Comparison of ENCODE assay signal across 10 cellular contexts in genomic region chr1:154170547-154171221, GRCh38. TPM values are rescaled to one million over a fixed set of nuclear protein-coding genes. Genes with fewer than 3 reads are reported as not detected.
DNase-seq lines count a peak whose midpoint lies in the region; ATAC-seq and TF ChIP-seq lines count a peak whose summit lies in the region.
"Had no signal": no experiment of that assay in that cellular context is flagged by ENCODE, and none has a peak within 500 bp of the region (broad histone marks: within the 10 kb centered on the region; RNA-seq: fewer than 3 reads in every experiment).

No MANE protein-coding gene starts in this region.

- H3K9me3 ChIP-seq in SK-N-SH: no peaks in the 10 kb centered on the region
- H3K9me3 ChIP-seq in right atrium auricular region: no peaks in the 10 kb centered on the region

- TF ChIP-seq RAD21 in SK-N-SH (IDR thresholded peaks at IDR 0.05; ENCODE audit: low read length): no peak

- H3K4me1 ChIP-seq in SK-N-SH (ENCODE audit: control insufficient read depth in 1 of 2, insufficient read depth in 2 of 2, low read depth in 1 of 2, low read length in 1 of 2) (no peaks in the 10 kb centered on the region), right atrium auricular region (peaks cover 0 to 3% of the 10 kb centered on the region in 2 donors)

- peaks cover 98% of the 10 kb centered on the region for H3K36me3 Mint-ChIP-seq in activated T-helper 17 cell treated with anti-CD3 and anti-CD28 coated beads, Interleukin-2, amount 50 U/mL, for 72 hours (ENCODE audit: low read depth)

- peak overlapping the region; percentile 98 for H3K27ac Mint-ChIP-seq in activated T-helper 17 cell treated with anti-CD3 and anti-CD28 coated beads, Interleukin-2, amount 50 U/mL, for 72 hours

- H3K4me1 Mint-ChIP-seq in activated T-helper 17 cell treated with anti-CD3 and anti-CD28 coated beads, Interleukin-2, amount 50 U/mL, for 72 hours: peaks cover 39% of the 10 kb centered on the region

- peak overlapping the region; percentile 69 for H3K4me3 Mint-ChIP-seq in activated T-helper 17 cell treated with anti-CD3 and anti-CD28 coated beads, Interleukin-2, amount 50 U/mL, for 72 hours

- H3K36me3 ChIP-seq in SK-N-SH (replicated peaks in 1 of 2; ENCODE audit: control insufficient read depth in 1 of 2, insufficient read depth in 2 of 2, low read length in 1 of 2) (peaks cover 80 to 86% of the 10 kb centered on the region in 2 experiments), right atrium auricular region (peaks cover 100% of the 10 kb centered on the region)

- DNase-seq in SK-N-SH (no peak), left colon (no peak), right atrium auricular region (ENCODE audit: low spot score) (no peak), A172 (ENCODE audit: low spot score) (no peak)
- DNase-seq in stimulated activated CD8-positive, alpha-beta memory T cell treated with anti-CD3 and anti-CD28 coated beads, Interleukin-4, amount 100 ng/mL, for 48 hours: peak; percentile 64
- DNase-seq: NCI-H1694 had no signal

- TF ChIP-seq CTCF in SK-N-SH (IDR thresholded peaks at IDR 0.05) (no peak), right atrium auricular region (IDR thresholded peaks at IDR 0.05) (no peak)

- no peaks in the 10 kb centered on the region for H3K27me3 Mint-ChIP-seq in activated T-helper 17 cell treated with anti-CD3 and anti-CD28 coated beads, Interleukin-2, amount 50 U/mL, for 72 hours

- H3K9me3 Mint-ChIP-seq in activated T-helper 17 cell treated with anti-CD3 and anti-CD28 coated beads, Interleukin-2, amount 50 U/mL, for 72 hours: no peaks in the 10 kb centered on the region

- no peaks in the 10 kb centered on the region for H3K9me2 ChIP-seq in SK-N-SH

- peaks cover 92% of the 10 kb centered on the region for H4K20me1 ChIP-seq in SK-N-SH (ENCODE audit: insufficient read depth)

- intact Hi-C loops in left colon (cut with DNase I, micrococcal nuclease): no loop called here

- no peaks in the 10 kb centered on the region for H3K27me3 ChIP-seq in SK-N-SH (ENCODE audit: insufficient read depth)
- no peaks in the 10 kb centered on the region for H3K27me3 ChIP-seq in right atrium auricular region

- H3K27ac ChIP-seq in SK-N-SH (ENCODE audit: low read depth in 2 of 2, low read length in 1 of 2) (no peak overlapping the region), right atrium auricular region (no peak overlapping the region)

- ATAC-seq in SK-N-SH treated with all-trans-retinoic acid at 6 μM for 48 hours: no peak
- peak; percentile 99 for ATAC-seq in activated T-helper 17 cell treated with anti-CD3 and anti-CD28 coated beads, Interleukin-2, amount 50 U/mL, for 72 hours (replicated peaks)
- peak; percentile 51 for ATAC-seq in left colon
- ATAC-seq in GM19467 (IDR thresholded peaks at IDR 0.05; ENCODE audit: unreplicated experiment): no peak

- H3K79me2 ChIP-seq in SK-N-SH (ENCODE audit: insufficient read depth): peaks cover 99% of the 10 kb centered on the region

- no peak overlapping the region for H3K4me2 ChIP-seq in SK-N-SH

- H3K4me3 ChIP-seq in SK-N-SH (ENCODE audit: low read depth in 2 of 2, low read length in 1 of 2) (no peak overlapping the region), right atrium auricular region (no peak overlapping the region)

- no peak overlapping the region for H3K9ac ChIP-seq in SK-N-SH

- CTCF ChIA-PET in SK-N-SH (lab: Yijun Ruan, JAX): interaction anchor here (1.3 kb wide), 1 partner anchor 12 kb away, joined by 5 read pairs; no protein-coding TSS in a partner anchor

- H3F3A ChIP-seq in SK-N-SH (replicated peaks; ENCODE audit: insufficient read depth): peaks cover 5% of the 10 kb centered on the region

- no peak for TF ChIP-seq EP300 in SK-N-SH (IDR thresholded peaks at IDR 0.05; ENCODE audit: borderline replicate concordance in 1 of 2, low read depth in 1 of 2, low read length in 1 of 2)

- no peak overlapping the region for H2AFZ ChIP-seq in SK-N-SH (ENCODE audit: low read depth)

- POLR2A ChIA-PET in SK-N-SH (lab: Yijun Ruan, JAX): no interaction called here

TF ChIP-seq in SK-N-SH, 30 proteins besides CTCF, POLR2A, EP300 and RAD21:
- TF ChIP-seq RCOR1 (IDR thresholded peaks at IDR 0.05; ENCODE audit: low read length) (no peak), USF1 (IDR thresholded peaks at IDR 0.05; ENCODE audit: borderline replicate concordance, low read depth) (peak; percentile 34; the same call in 1 of the 2 replicates)

TF ChIP-seq in SK-N-SH treated with all-trans-retinoic acid at 6 μM for 48 hours, 23 proteins besides CTCF, POLR2A, EP300 and RAD21:
- TF ChIP-seq PPARA (CRISPR knock-in tag; IDR thresholded peaks at IDR 0.05; ENCODE audit: borderline replicate concordance): no peak

RNA-seq across cellular contexts. Expression of gene NUP210L, which starts 15.8 kb away (rescaled TPM):
- polyA plus RNA-seq in SK-N-SH (2012; rRNA removed): not detected in 2 replicates
- not detected in 2 replicates for polyA plus RNA-seq in SK-N-SH (2012; cell fraction: cytosol; rRNA removed)
- 0.02 TPM in 1 of 2 replicates, not detected in the other for polyA plus RNA-seq in SK-N-SH (2012; cell fraction: nucleus; rRNA removed)
- total RNA-seq in activated T-helper 17 cell treated with anti-CD3 and anti-CD28 coated beads, Interleukin-2, amount 50 U/mL, for 72 hours: under 1 TPM; 0.04 to 0.24 TPM
- total RNA-seq in left colon (under 1 TPM in 1 of 2 donors, not detected in 1; 0.06 TPM), right atrium auricular region (under 1 TPM in 1 of 2 donors, not detected in 1; 0.28 TPM)
- total RNA-seq in A172 (2014; rRNA removed; shearing (Covaris generic)): not detected in 2 replicates

RNA-seq across cellular contexts. Expression of gene TPM3, which starts 21.2 kb away (rescaled TPM):
- 324 and 359 TPM in 2 replicates for polyA plus RNA-seq in SK-N-SH (2012; rRNA removed)
- polyA plus RNA-seq in SK-N-SH (2012; cell fraction: cytosol; rRNA removed): 391 and 506 TPM in 2 replicates
- polyA plus RNA-seq in SK-N-SH (2012; cell fraction: nucleus; rRNA removed): 163 and 260 TPM in 2 replicates
- 100 to 1,000 TPM; 370 to 607 TPM for total RNA-seq in activated T-helper 17 cell treated with anti-CD3 and anti-CD28 coated beads, Interleukin-2, amount 50 U/mL, for 72 hours
- total RNA-seq in left colon: 100 to 1,000 TPM; 490 to 491 TPM
- total RNA-seq in right atrium auricular region: 100 to 1,000 TPM; 469 to 975 TPM
- total RNA-seq in A172 (2014; rRNA removed; shearing (Covaris generic)): 1,673 and 1,769 TPM in 2 replicates

RNA-seq across cellular contexts. Expression of gene CFAP141, which starts 35.4 kb away (rescaled TPM):
- polyA plus RNA-seq in SK-N-SH (2012; rRNA removed): not detected in 2 replicates
- polyA plus RNA-seq in SK-N-SH (2012; cell fraction: cytosol; rRNA removed): not detected in 2 replicates
- polyA plus RNA-seq in SK-N-SH (2012; cell fraction: nucleus; rRNA removed): not detected in 2 replicates
- total RNA-seq in activated T-helper 17 cell treated with anti-CD3 and anti-CD28 coated beads, Interleukin-2, amount 50 U/mL, for 72 hours: not detected
- total RNA-seq in left colon (not detected), right atrium auricular region (not detected)
- not detected in 2 replicates for total RNA-seq in A172 (2014; rRNA removed; shearing (Covaris generic))
- total RNA-seq: A673 had no signal

RNA-seq across cellular contexts. Expression of gene UBAP2L, which starts 50.1 kb away (rescaled TPM):
- 146 and 161 TPM in 2 replicates for polyA plus RNA-seq in SK-N-SH (2012; rRNA removed)
- 111 and 115 TPM in 2 replicates for polyA plus RNA-seq in SK-N-SH (2012; cell fraction: cytosol; rRNA removed)
- 191 and 357 TPM in 2 replicates for polyA plus RNA-seq in SK-N-SH (2012; cell fraction: nucleus; rRNA removed)
- 100 to 1,000 TPM; 237 to 249 TPM for total RNA-seq in activated T-helper 17 cell treated with anti-CD3 and anti-CD28 coated beads, Interleukin-2, amount 50 U/mL, for 72 hours
- 10 to 100 TPM; 78.5 to 90.2 TPM for total RNA-seq in left colon
- total RNA-seq in right atrium auricular region: 10 to 100 TPM; 48.9 to 58.6 TPM
- 116 and 148 TPM in 2 replicates for total RNA-seq in A172 (2014; rRNA removed; shearing (Covaris generic))

Comparison
In these comparisons a context has a peak if more than half of its experiments do, and no peak if none do; other contexts are left out.
1. ATAC-seq: peak in activated T-helper 17 cell treated with anti-CD3 and anti-CD28 coated beads, Interleukin-2, amount 50 U/mL, for 72 hours (single experiment) and left colon (single experiment); none in SK-N-SH treated with all-trans-retinoic acid at 6 μM for 48 hours (single experiment) and GM19467 (single experiment).